Comparison of ENCODE assay signal across 10 cellular contexts in genomic region chr6:163707385-163708355, GRCh38.
A peak's percentile ranks its signal among the peaks of the same experiment; 100 is the strongest.
DNase-seq lines count a peak whose midpoint lies in the region; ATAC-seq, FAIRE-seq and TF ChIP-seq lines count a peak whose summit lies in the region.
"Had no signal": no experiment of that assay in that cellular context is flagged by ENCODE, and none has a peak within 500 bp of the region (broad histone marks: within the 10 kb centered on the region; RNA-seq: fewer than 3 reads in every experiment).

No MANE protein-coding gene starts in this region.

- POLR2A ChIA-PET in K562 (lab: Yijun Ruan, JAX), result interaction anchor here (0.6 kb wide), 2 partner anchors 66 to 288 kb away, joined by 3 read pairs; no protein-coding TSS in a partner anchor

- CTCF ChIA-PET in K562 (lab: Yijun Ruan, JAX; ENCODE audit: low intra/inter-chr PET ratio), result no interaction called here

- no peak overlapping the region for H2AFZ ChIP-seq in K562 (ENCODE audit: low read depth, low read length)

- TF ChIP-seq EP300 in K562 (IDR thresholded peaks at IDR 0.05; ENCODE audit: low read length), result no peak

- intact Hi-C loops in K562 (cut with micrococcal nuclease), result no loop called here

- WGBS in K562 (ENCODE audit: insufficient coverage, low coverage, missing lambda C conversion rate), result 9% methylated on average over 18 of the region's 18 CpGs

- in situ Hi-C loops in K562 (cut with MboI), result no loop called here

- no peak overlapping the region for H3K4me2 ChIP-seq in K562 (ENCODE audit: insufficient read depth, low read length)

- no peaks in the 10 kb centered on the region for H3K36me3 ChIP-seq in K562 (ENCODE audit: control insufficient read depth, insufficient read depth, low read length)

- peaks cover 3 to 20% of the 10 kb centered on the region in 2 experiments; a peak in 2 of 5 replicates for H3K27me3 ChIP-seq in K562 (ENCODE audit: control insufficient read depth in 2 of 2, insufficient read depth in 2 of 2, low read length in 2 of 2)

- no TSS peak for BruUV-seq in K562 (replicated peaks; lab: Mats Ljungman, UMichigan)

- H3K9me3 ChIP-seq in K562 (replicated peaks; ENCODE audit: control insufficient read depth, insufficient read depth, low read depth, low read length), result no peaks in the 10 kb centered on the region

- no peak overlapping the region for H3K9ac ChIP-seq in K562 (ENCODE audit: insufficient read depth in 1 of 2, low read depth in 2 of 2, low read length in 2 of 2)

- peak; percentile 69 for FAIRE-seq in K562 (lab: Jason Lieb, UNC)
- FAIRE-seq: D721Med had no signal

- H3K4me1 ChIP-seq in K562 (replicated peaks in 1 of 2; ENCODE audit: control insufficient read depth in 2 of 2, insufficient read depth in 2 of 2, low read length in 2 of 2), result peaks cover 4 to 6% of the 10 kb centered on the region in 2 experiments; a peak in 3 of 5 replicates

- no peaks in the 10 kb centered on the region for H4K20me1 ChIP-seq in K562 (replicated peaks; ENCODE audit: control insufficient read depth, insufficient read depth, low read length)

- TF ChIP-seq POLR2A in K562 (conservative IDR thresholded peaks at IDR 0.05), result no peak

- 0 out of 4 replicates have a peak, but pooled peaks of 1 of the 2 experiments have one; percentile 18 for TF ChIP-seq RAD21 in K562 (CRISPR knock-in tag; conservative IDR thresholded peaks at IDR 0.05 in 1 of 2, IDR thresholded peaks at IDR 0.05 in 1 of 2)

- no peak overlapping the region for H3K27ac ChIP-seq in K562 (ENCODE audit: extremely low read depth, low read depth, low read length)

- DNase-seq in DMS53 treated with DMSO at 0.1 percent for 48 hours (lab: John Stamatoyannopoulos, UW; ENCODE audit: unreplicated experiment) (peak; percentile 5), GM19240 (ENCODE audit: insufficient read length, low spot score) (peak; percentile 27), K562 (ENCODE audit: extremely low read depth in 1 of 4, low spot score in 3 of 4) (peak in 1 of 4 experiments; percentile 22), EL (no peak), T-helper 9 cell (no peak), H4 (ENCODE audit: low spot score) (no peak)
- no peak for DNase-seq in activated CD8-positive, alpha-beta memory T cell treated with anti-CD3 and anti-CD28 coated beads for 24 hours
- DNase-seq: NCI-H1092 had no signal

- peak in 2 of 3 experiments; percentile 34 to 44; a peak in 2 of 6 replicates for TF ChIP-seq CTCF in K562 (IDR thresholded peaks at IDR 0.05 in 2 of 3, conservative IDR thresholded peaks at IDR 0.05 in 1 of 3; ENCODE audit: insufficient read depth in 2 of 3, low read depth in 1 of 3, low read length in 3 of 3)

- H3K9me1 ChIP-seq in K562 (ENCODE audit: control insufficient read depth, insufficient read depth, low read length), result no peaks in the 10 kb centered on the region

- no peaks in the 10 kb centered on the region for H3K79me2 ChIP-seq in K562 (ENCODE audit: control insufficient read depth, insufficient read depth, low read length)

- ATAC-seq in HG03060 (IDR thresholded peaks at IDR 0.05; ENCODE audit: low read depth, unreplicated experiment) (peak; percentile 26), K562 (peak; percentile 73)

- H3K4me3 ChIP-seq in K562, result no peak overlapping the region

TF ChIP-seq in K562, 482 proteins besides CTCF, POLR2A, EP300 and RAD21:
- TF ChIP-seq PKNOX1 (IDR thresholded peaks at IDR 0.05) (no peak), COPS2 (conservative IDR thresholded peaks at IDR 0.05) (no peak), ZNF184 (CRISPR knock-in tag; IDR thresholded peaks at IDR 0.05) (no peak), XRCC5 (IDR thresholded peaks at IDR 0.05; ENCODE audit: low read depth, low read length) (no peak), HLTF (IDR thresholded peaks at IDR 0.05) (no peak), ZNF165 (CRISPR knock-in tag; IDR thresholded peaks at IDR 0.05; ENCODE audit: borderline replicate concordance) (no peak)

Comparison
In these comparisons a context has a peak if more than half of its experiments do, and no peak if none do; other contexts are left out.
1. DNase-seq: peak in DMS53 treated with DMSO at 0.1 percent for 48 hours (single experiment) and GM19240 (single experiment); none in activated CD8-positive, alpha-beta memory T cell treated with anti-CD3 and anti-CD28 coated beads for 24 hours (single experiment), EL (single experiment), T-helper 9 cell (single experiment) and H4 (single experiment).